In genomic region chr3:58560771-58561311, GRCh38 we compare ENCODE assay signal across 10 cellular contexts. TPM values are rescaled to one million over a fixed set of nuclear protein-coding genes. Genes with fewer than 3 reads are reported as not detected.
DNase-seq lines count a peak whose midpoint lies in the region; TF ChIP-seq lines count a peak whose summit lies in the region.
"Had no signal": no experiment of that assay in that cellular context is flagged by ENCODE, and none has a peak within 500 bp of the region (broad histone marks: within the 10 kb centered on the region; RNA-seq: fewer than 3 reads in every experiment).

No MANE protein-coding gene starts in this region.

- H3K9me3 Mint-ChIP-seq in activated naive CD8-positive, alpha-beta T cell treated with anti-CD3 and anti-CD28 coated beads for 36 hours: no peaks in the 10 kb centered on the region
- H3K9me3 Mint-ChIP-seq in activated CD4-positive, alpha-beta memory T cell treated with anti-CD3 and anti-CD28 coated beads for 36 hours: no peaks in the 10 kb centered on the region
- H3K9me3 Mint-ChIP-seq in glutamatergic neuron (ENCODE audit: unreplicated experiment): peaks cover 5% of the 10 kb centered on the region

- POLR2A ChIA-PET in activated CD4-positive, alpha-beta memory T cell treated with anti-CD3 and anti-CD28 coated beads for 36 hours (lab: Charles Lee): no interaction called here

- CTCF ChIA-PET in activated CD4-positive, alpha-beta memory T cell treated with anti-CD3 and anti-CD28 coated beads for 36 hours (lab: Charles Lee): interaction anchor here (2.7 to 5.1 kb wide), 2 partner anchors 8 to 69 kb away, joined by 13 to 18 read pairs; no protein-coding TSS in a partner anchor

- H3K36me3 Mint-ChIP-seq in activated naive CD8-positive, alpha-beta T cell treated with anti-CD3 and anti-CD28 coated beads for 36 hours: no peaks in the 10 kb centered on the region
- no peaks in the 10 kb centered on the region for H3K36me3 Mint-ChIP-seq in activated CD4-positive, alpha-beta memory T cell treated with anti-CD3 and anti-CD28 coated beads for 36 hours
- H3K36me3 Mint-ChIP-seq in glutamatergic neuron (ENCODE audit: unreplicated experiment): peaks cover 5% of the 10 kb centered on the region

- no peak overlapping the region for H3K27ac Mint-ChIP-seq in activated naive CD8-positive, alpha-beta T cell treated with anti-CD3 and anti-CD28 coated beads for 36 hours
- no peak overlapping the region for H3K27ac Mint-ChIP-seq in activated CD4-positive, alpha-beta memory T cell treated with anti-CD3 and anti-CD28 coated beads for 36 hours
- no peak overlapping the region for H3K27ac Mint-ChIP-seq in glutamatergic neuron (ENCODE audit: unreplicated experiment)

- H3K27me3 Mint-ChIP-seq in activated naive CD8-positive, alpha-beta T cell treated with anti-CD3 and anti-CD28 coated beads for 36 hours: no peaks in the 10 kb centered on the region
- no peaks in the 10 kb centered on the region for H3K27me3 Mint-ChIP-seq in activated CD4-positive, alpha-beta memory T cell treated with anti-CD3 and anti-CD28 coated beads for 36 hours
- H3K27me3 Mint-ChIP-seq in glutamatergic neuron (ENCODE audit: unreplicated experiment): no peaks in the 10 kb centered on the region

- no peak for TF ChIP-seq CTCF in glutamatergic neuron (IDR thresholded peaks at IDR 0.05; ENCODE audit: partially characterized antibody, unreplicated experiment)

- H3K4me3 Mint-ChIP-seq in activated naive CD8-positive, alpha-beta T cell treated with anti-CD3 and anti-CD28 coated beads for 36 hours: no peak overlapping the region
- H3K4me3 Mint-ChIP-seq in activated CD4-positive, alpha-beta memory T cell treated with anti-CD3 and anti-CD28 coated beads for 36 hours: no peak overlapping the region
- H3K4me3 Mint-ChIP-seq in glutamatergic neuron (ENCODE audit: unreplicated experiment): no peak overlapping the region

- no peaks in the 10 kb centered on the region for H3K4me1 Mint-ChIP-seq in activated naive CD8-positive, alpha-beta T cell treated with anti-CD3 and anti-CD28 coated beads for 36 hours
- no peaks in the 10 kb centered on the region for H3K4me1 Mint-ChIP-seq in activated CD4-positive, alpha-beta memory T cell treated with anti-CD3 and anti-CD28 coated beads for 36 hours (ENCODE audit: low read depth)
- H3K4me1 Mint-ChIP-seq in glutamatergic neuron (ENCODE audit: low read depth, unreplicated experiment): peaks cover 15% of the 10 kb centered on the region

- intact Hi-C loops in activated CD4-positive, alpha-beta memory T cell treated with anti-CD3 and anti-CD28 coated beads for 36 hours (cut with micrococcal nuclease): no loop called here

- peak; percentile 82 for DNase-seq in Daoy (ENCODE audit: low read depth)
- DNase-seq in NAMALWA (ENCODE audit: low spot score): peak; percentile 29
- peak; percentile 71 to 86 for DNase-seq in dermis microvascular lymphatic vessel endothelial cell (ENCODE audit: low read depth in 2 of 2)
- DNase-seq in mesenteric fat pad (ENCODE audit: low spot score): peak; percentile 39
- DNase-seq in activated naive CD8-positive, alpha-beta T cell treated with anti-CD3 and anti-CD28 coated beads for 36 hours: no peak
- DNase-seq in activated CD4-positive, alpha-beta memory T cell treated with anti-CD3 and anti-CD28 coated beads for 36 hours: no peak
- DNase-seq in hippocampal formation (lab: John Stamatoyannopoulos, UW): no peak
- DNase-seq in glutamatergic neuron: no peak
- DNase-seq: dorsolateral prefrontal cortex; stimulated activated CD4-positive, alpha-beta T cell treated with anti-CD3 and anti-CD28 coated beads, Interleukin-1b, Interleukin-23, amount 100 ng/mL, for 48 hours had no signal

RNA-seq across cellular contexts. Expression of gene FAM107A, which starts 16.4 kb away (rescaled TPM):
- 0.11 TPM in 1 of 2 replicates, not detected in the other for total RNA-seq in Daoy (2014; rRNA removed; shearing (Covaris generic))
- total RNA-seq in dermis microvascular lymphatic vessel endothelial cell (0.76 and 1.2 TPM in 2 replicates), mesenteric fat pad (39.2 TPM), glutamatergic neuron (ENCODE audit: unreplicated experiment) (not detected)
- total RNA-seq in activated naive CD8-positive, alpha-beta T cell treated with anti-CD3 and anti-CD28 coated beads for 36 hours: not detected
- total RNA-seq in activated CD4-positive, alpha-beta memory T cell treated with anti-CD3 and anti-CD28 coated beads for 36 hours: not detected

RNA-seq across cellular contexts. Expression of gene ACOX2, which starts 23.9 kb away (rescaled TPM):
- 0.11 and 4.2 TPM in 2 replicates for total RNA-seq in Daoy (2014; rRNA removed; shearing (Covaris generic))
- total RNA-seq in dermis microvascular lymphatic vessel endothelial cell (1.0 and 1.6 TPM in 2 replicates), mesenteric fat pad (18.8 TPM), glutamatergic neuron (ENCODE audit: unreplicated experiment) (0.59 TPM)
- not detected for total RNA-seq in activated naive CD8-positive, alpha-beta T cell treated with anti-CD3 and anti-CD28 coated beads for 36 hours
- not detected for total RNA-seq in activated CD4-positive, alpha-beta memory T cell treated with anti-CD3 and anti-CD28 coated beads for 36 hours

Comparison
In these comparisons a context has a peak if more than half of its experiments do, and no peak if none do; other contexts are left out.
1. DNase-seq: peak in Daoy (single experiment), NAMALWA (single experiment), dermis microvascular lymphatic vessel endothelial cell (2 of 2) and mesenteric fat pad (single experiment); none in activated naive CD8-positive, alpha-beta T cell treated with anti-CD3 and anti-CD28 coated beads for 36 hours (single experiment), activated CD4-positive, alpha-beta memory T cell treated with anti-CD3 and anti-CD28 coated beads for 36 hours (single experiment), hippocampal formation (0 of 2) and glutamatergic neuron (single experiment).
2. RNA of gene FAM107A, which starts 16.4 kb away (total RNA-seq): 39.2 TPM in mesenteric fat pad (single experiment); 0.76 to 1.2 TPM in dermis microvascular lymphatic vessel endothelial cell, 0.11 TPM in Daoy, not detected in activated naive CD8-positive, alpha-beta T cell treated with anti-CD3 and anti-CD28 coated beads for 36 hours, not detected in activated CD4-positive, alpha-beta memory T cell treated with anti-CD3 and anti-CD28 coated beads for 36 hours and not detected in glutamatergic neuron (single experiment); every median in the first group is over 10 times any median in the second.